ENCODE assay signal across 8 cellular contexts in genomic region chr5:131536211-131536826, GRCh38.
A peak's percentile ranks its signal among the peaks of the same experiment; 100 is the strongest.
DNase-seq lines count a peak whose midpoint lies in the region; ATAC-seq lines count a peak whose summit lies in the region.

No MANE protein-coding gene starts in this region.

- H3K36me3 ChIP-seq in H7 (replicated peaks; ENCODE audit: control insufficient read depth, insufficient read depth, low read length): no peaks in the 10 kb centered on the region

- ATAC-seq in GM19452 (IDR thresholded peaks at IDR 0.05; ENCODE audit: unreplicated experiment) (peak; percentile 86), HG03354 (IDR thresholded peaks at IDR 0.05; ENCODE audit: poor library complexity, severe bottlenecking, unreplicated experiment) (peak; percentile 93), left cardiac atrium (peak; percentile 57 to 67)

- no peaks in the 10 kb centered on the region for H3K27me3 ChIP-seq in H7 (ENCODE audit: control insufficient read depth, insufficient read depth, low read length)

- intact Hi-C loops in left cardiac atrium (cut with DNase I): no loop called here

- DNase-seq in Daoy (ENCODE audit: low read depth): peak; percentile 19
- peak; percentile 68 for DNase-seq in SIG-M5 (lab: John Stamatoyannopoulos, UW)
- no peak for DNase-seq in left cardiac atrium
- no peak for DNase-seq in H7
- no peak for DNase-seq in LoVo (ENCODE audit: low spot score)
- DNase-seq in stimulated activated CD4-positive, alpha-beta T cell treated with anti-CD3 and anti-CD28 coated beads, Interleukin-12 subunit alpha, Interleukin-12 subunit beta, amount 100 ng/mL, for 4 hours: no peak

- H3K4me3 ChIP-seq in H7 (ENCODE audit: insufficient read depth, low read depth, low read length): no peak overlapping the region

Comparison
In these comparisons a context has a peak if more than half of its experiments do, and no peak if none do; other contexts are left out.
1. DNase-seq: peak in Daoy (single experiment) and SIG-M5 (single experiment); none in left cardiac atrium (single experiment), H7 (single experiment), LoVo (single experiment) and stimulated activated CD4-positive, alpha-beta T cell treated with anti-CD3 and anti-CD28 coated beads, Interleukin-12 subunit alpha, Interleukin-12 subunit beta, amount 100 ng/mL, for 4 hours (single experiment).
2. Peak in every context shown above with its lines, with median percentiles within 50 percentile points of each other: ATAC-seq.